Comparison of ENCODE assay signal across 12 cellular contexts in genomic region chr4:48103483-48104139, GRCh38. TPM values are rescaled to one million over a fixed set of nuclear protein-coding genes. Genes with fewer than 3 reads are reported as not detected.
A peak's percentile ranks its signal among the peaks of the same experiment; 100 is the strongest.
DNase-seq lines count a peak whose midpoint lies in the region; ATAC-seq, FAIRE-seq and TF ChIP-seq lines count a peak whose summit lies in the region.
"Had no signal": no experiment of that assay in that cellular context is flagged by ENCODE, and none has a peak within 500 bp of the region (broad histone marks: within the 10 kb centered on the region; RNA-seq: fewer than 3 reads in every experiment).

No MANE protein-coding gene starts in this region.

- H3K36me3 ChIP-seq in bronchial epithelial cell (ENCODE audit: control insufficient read depth, insufficient read depth, low read length), result no peaks in the 10 kb centered on the region
- H3K36me3 ChIP-seq in osteoblast (ENCODE audit: insufficient read depth, low read length), result no peaks in the 10 kb centered on the region
- H3K36me3 ChIP-seq: heart left ventricle had no signal

- no peak overlapping the region for H3K27ac ChIP-seq in osteoblast (ENCODE audit: low read depth, low read length)
- H3K27ac ChIP-seq: heart left ventricle had no signal

- no peaks in the 10 kb centered on the region for H3K27me3 ChIP-seq in bronchial epithelial cell (ENCODE audit: control insufficient read depth, insufficient read depth, low read length)
- no peaks in the 10 kb centered on the region for H3K27me3 ChIP-seq in osteoblast (ENCODE audit: insufficient read depth, low read length)
- H3K27me3 ChIP-seq: heart left ventricle had no signal

- DNase-seq in GM18507 (ENCODE audit: extremely low spot score, insufficient read length, low read depth) (no peak), bronchial epithelial cell (ENCODE audit: low read depth) (peak; percentile 33), NOMO-1 (lab: John Stamatoyannopoulos, UW; ENCODE audit: unreplicated experiment in 2 of 2) (no peak), NCI-H748 treated with DMSO at 0.1 percent for 48 hours (lab: John Stamatoyannopoulos, UW) (no peak), NCI-H226 (no peak), osteoblast (ENCODE audit: insufficient read length, low spot score, missing footprints) (no peak)
- DNase-seq: activated gamma-delta T cell, dermis blood vessel endothelial cell, heart left ventricle, NCI-H1436 had no signal

- TF ChIP-seq CTCF in bronchial epithelial cell (IDR thresholded peaks at IDR 0.05; ENCODE audit: insufficient read depth, low read length, severe bottlenecking) (no peak), osteoblast (IDR thresholded peaks at IDR 0.05; ENCODE audit: extremely low read depth, low read depth, low read length) (no peak)

- H2AFZ ChIP-seq in osteoblast (ENCODE audit: low read length), result no peak overlapping the region

- no peaks in the 10 kb centered on the region for H3K4me1 ChIP-seq in osteoblast (ENCODE audit: insufficient read depth, low read length)
- H3K4me1 ChIP-seq: heart left ventricle had no signal

- H3K79me2 ChIP-seq in osteoblast (ENCODE audit: insufficient read depth, low read length), result no peaks in the 10 kb centered on the region

- ATAC-seq in GM21381 (IDR thresholded peaks at IDR 0.05; ENCODE audit: unreplicated experiment) (peak; percentile 60), HG03196 (IDR thresholded peaks at IDR 0.05; ENCODE audit: unreplicated experiment) (peak; percentile 71)
- ATAC-seq: heart left ventricle had no signal

- H3K4me3 ChIP-seq in bronchial epithelial cell (ENCODE audit: low read depth, low read length) (no peak overlapping the region), osteoblast (ENCODE audit: insufficient read depth, low read length) (no peak overlapping the region)
- H3K4me3 ChIP-seq: heart left ventricle had no signal

- no peak overlapping the region for H3K4me2 ChIP-seq in osteoblast (ENCODE audit: insufficient read depth, low read length)

- no peaks in the 10 kb centered on the region for H3K9me3 ChIP-seq in osteoblast (ENCODE audit: low read depth, low read length)
- H3K9me3 ChIP-seq: heart left ventricle had no signal

- H4K20me1 ChIP-seq in osteoblast (ENCODE audit: insufficient read depth, low read length), result no peaks in the 10 kb centered on the region

- FAIRE-seq in GM18507 (lab: Jason Lieb, UNC) (peak; percentile 50), bronchial epithelial cell (lab: Jason Lieb, UNC) (no peak)

RNA-seq across cellular contexts. Expression of gene TXK, which starts 30.4 kb away (rescaled TPM):
- total RNA-seq in bronchial epithelial cell (under 0.01 and 0.13 TPM in 2 replicates), osteoblast (0.59 and 0.72 TPM in 2 replicates)
